ENCODE assay signal across 9 cellular contexts in the genomic region with DNA sequence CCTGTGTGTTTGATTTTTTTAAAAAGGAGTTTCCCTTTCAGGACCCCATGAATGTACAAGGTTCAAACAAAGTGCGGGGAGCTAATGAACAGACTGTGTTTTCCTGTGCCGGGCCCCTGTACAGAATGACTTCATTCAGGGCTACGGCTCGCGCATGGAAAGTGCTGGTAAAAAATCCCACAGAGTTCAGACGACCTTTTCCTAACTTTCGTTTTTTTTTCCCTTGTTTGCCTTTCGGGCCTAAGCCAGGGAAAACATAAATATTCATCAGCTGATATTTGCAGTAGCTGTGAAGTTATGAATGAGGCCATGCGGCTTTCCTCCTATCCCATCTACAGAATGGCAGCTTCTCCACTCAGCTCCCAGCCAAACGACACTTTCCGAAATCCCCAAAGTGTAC.
"Had no signal": no experiment of that assay in that cellular context is flagged by ENCODE, and none has a peak within 500 bp of the region (broad histone marks: within the 10 kb centered on the region; RNA-seq: fewer than 3 reads in every experiment).

No MANE protein-coding gene starts in this region.

- DNase-seq: activated CD4-positive, alpha-beta T cell treated with anti-CD3 and anti-CD28 coated beads, Interleukin-2, amount 10 ng/mL, durations not matched to agents 24 days and 14 days; activated CD8-positive, alpha-beta memory T cell treated with anti-CD3 and anti-CD28 coated beads for 24 hours; activated naive CD4-positive, alpha-beta T cell treated with anti-CD3 and anti-CD28 coated beads, Interleukin-2, amount 50 U/mL, for 16 hours; adrenal gland; cerebellar nuclear complex; SK-N-SH; stimulated activated CD4-positive, alpha-beta T cell treated with anti-CD3 and anti-CD28 coated beads, Interleukin-2, amount 100 ng/mL, for 48 hours had no signal

- ATAC-seq: gastroesophageal sphincter, WTC11 had no signal
